Comparison of ENCODE assay signal across 18 cellular contexts in the genomic region with DNA sequence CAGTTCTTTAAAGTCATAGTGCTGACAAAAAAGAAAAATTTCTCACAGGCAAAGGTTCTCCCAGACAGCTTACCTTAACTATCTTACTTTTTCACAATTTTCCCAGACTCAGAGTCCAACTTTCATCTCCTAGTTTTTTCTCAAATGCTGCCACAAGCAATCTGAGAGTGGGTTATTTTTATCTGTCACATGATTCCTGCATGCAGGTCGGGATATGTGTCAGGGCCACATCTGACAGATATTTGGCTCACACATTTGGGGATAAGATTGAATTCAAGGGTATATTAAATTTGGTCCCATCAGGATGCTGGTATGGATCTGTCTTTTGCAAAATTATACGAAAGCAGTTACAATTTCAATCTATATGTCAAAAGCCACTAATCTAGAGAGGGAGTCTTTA. TPM values are rescaled to one million over a fixed set of nuclear protein-coding genes. Genes with fewer than 3 reads are reported as not detected.
DNase-seq lines count a peak whose midpoint lies in the region; ATAC-seq and TF ChIP-seq lines count a peak whose summit lies in the region.
"Had no signal": no experiment of that assay in that cellular context is flagged by ENCODE, and none has a peak within 500 bp of the region (broad histone marks: within the 10 kb centered on the region; RNA-seq: fewer than 3 reads in every experiment).

No MANE protein-coding gene starts in this region.

- CTCF ChIA-PET in activated B cell treated with CpG ODN at 0.5 μM for 24 hours (lab: Charles Lee) = no interaction called here

- H3K4me1 Mint-ChIP-seq in activated B cell treated with CpG ODN at 0.5 μM for 24 hours (peaks cover 64% of the 10 kb centered on the region), osteocyte (ENCODE audit: unreplicated experiment) (peaks cover 13% of the 10 kb centered on the region)
- H3K4me1 Mint-ChIP-seq in activated naive CD8-positive, alpha-beta T cell treated with anti-CD3 and anti-CD28 coated beads for 36 hours = peaks cover 17% of the 10 kb centered on the region

- no peak for DNase-seq in activated B cell treated with CpG ODN at 0.5 μM for 24 hours
- DNase-seq in left ventricle myocardium inferior = no peak
- DNase-seq in osteocyte (ENCODE audit: extremely low spot score, unreplicated experiment) = no peak
- no peak for DNase-seq in NCI-H2081 treated with DMSO at 0.1 percent for 48 hours (lab: John Stamatoyannopoulos, UW)
- DNase-seq in NCI-H226 = no peak
- no peak for DNase-seq in activated naive CD8-positive, alpha-beta T cell treated with anti-CD3 and anti-CD28 coated beads for 36 hours
- DNase-seq: Caco-2, DMS53, GOT3, KBM-7, NCI-H1417 treated with DMSO at 0.1 percent for 48 hours, NCI-H1930, NCI-H510A, NCI-H774 had no signal

- H3K4me3 ChIP-seq in BLaER1 (no peak overlapping the region), left ventricle myocardium inferior (peak overlapping the region; percentile 14)
- H3K4me3 ChIP-seq: A549 had no signal

- no peak for ATAC-seq in activated B cell treated with CpG ODN at 0.5 μM for 24 hours (ENCODE audit: low read depth)
- no peak for ATAC-seq in activated CD4-positive, CD25-positive, alpha-beta regulatory T cell treated with anti-CD3 and anti-CD28 coated beads, Interleukin-2, amount 50 U/mL, for 24 hours
- ATAC-seq: A549 had no signal

- no peaks in the 10 kb centered on the region for H3K9me3 ChIP-seq in BLaER1
- H3K9me3 ChIP-seq in left ventricle myocardium inferior (replicated peaks) = no peaks in the 10 kb centered on the region
- H3K9me3 ChIP-seq: A549, Caco-2 had no signal

- H3K27me3 Mint-ChIP-seq in activated B cell treated with CpG ODN at 0.5 μM for 24 hours (no peaks in the 10 kb centered on the region), osteocyte (ENCODE audit: unreplicated experiment) (no peaks in the 10 kb centered on the region)
- no peaks in the 10 kb centered on the region for H3K27me3 Mint-ChIP-seq in activated naive CD8-positive, alpha-beta T cell treated with anti-CD3 and anti-CD28 coated beads for 36 hours

- H3K36me3 Mint-ChIP-seq in activated B cell treated with CpG ODN at 0.5 μM for 24 hours (ENCODE audit: low read depth) (peaks cover 7% of the 10 kb centered on the region), osteocyte (ENCODE audit: unreplicated experiment) (peaks cover 2% of the 10 kb centered on the region)
- peaks cover 5% of the 10 kb centered on the region for H3K36me3 Mint-ChIP-seq in activated naive CD8-positive, alpha-beta T cell treated with anti-CD3 and anti-CD28 coated beads for 36 hours

- peaks cover 10% of the 10 kb centered on the region; the same call in 1 of the 2 replicates for H4K20me1 ChIP-seq in BLaER1

- H3K36me3 ChIP-seq in BLaER1 = peaks cover 24% of the 10 kb centered on the region
- peaks cover 15% of the 10 kb centered on the region for H3K36me3 ChIP-seq in left ventricle myocardium inferior

- H3K27me3 ChIP-seq in BLaER1 (no peaks in the 10 kb centered on the region), left ventricle myocardium inferior (ENCODE audit: low read depth) (no peaks in the 10 kb centered on the region)

- H3K9me3 Mint-ChIP-seq in activated B cell treated with CpG ODN at 0.5 μM for 24 hours (no peaks in the 10 kb centered on the region), osteocyte (ENCODE audit: unreplicated experiment) (no peaks in the 10 kb centered on the region)
- H3K9me3 Mint-ChIP-seq in activated naive CD8-positive, alpha-beta T cell treated with anti-CD3 and anti-CD28 coated beads for 36 hours = no peaks in the 10 kb centered on the region

- peak overlapping the region; percentile 30 for H3K4me2 ChIP-seq in BLaER1
- H3K4me2 ChIP-seq: A549 had no signal

- TF ChIP-seq CTCF in activated B cell treated with CpG ODN at 0.5 μM for 24 hours (IDR thresholded peaks at IDR 0.05) (no peak), left ventricle myocardium inferior (IDR thresholded peaks at IDR 0.05; ENCODE audit: borderline replicate concordance) (no peak), osteocyte (IDR thresholded peaks at IDR 0.05) (no peak)

- H3K4me3 Mint-ChIP-seq in activated B cell treated with CpG ODN at 0.5 μM for 24 hours = no peak overlapping the region
- H3K4me3 Mint-ChIP-seq in osteocyte (ENCODE audit: unreplicated experiment) = no peak overlapping the region
- no peak overlapping the region for H3K4me3 Mint-ChIP-seq in activated naive CD8-positive, alpha-beta T cell treated with anti-CD3 and anti-CD28 coated beads for 36 hours

- no peak overlapping the region; the same call in 1 of the 2 replicates for H3K27ac ChIP-seq in BLaER1
- H3K27ac ChIP-seq in left ventricle myocardium inferior (replicated peaks) = peak overlapping the region; percentile 73
- H3K27ac ChIP-seq: A549, RWPE1 had no signal

- no peak overlapping the region for H3K9ac ChIP-seq in BLaER1

- H3K27ac Mint-ChIP-seq in activated B cell treated with CpG ODN at 0.5 μM for 24 hours (peak overlapping the region; percentile 36), osteocyte (ENCODE audit: unreplicated experiment) (peak overlapping the region; percentile 48)
- H3K27ac Mint-ChIP-seq in activated naive CD8-positive, alpha-beta T cell treated with anti-CD3 and anti-CD28 coated beads for 36 hours = no peak overlapping the region

- H3K4me1 ChIP-seq in BLaER1 = peaks cover 72% of the 10 kb centered on the region
- peaks cover 83% of the 10 kb centered on the region for H3K4me1 ChIP-seq in left ventricle myocardium inferior

- POLR2A ChIA-PET in activated B cell treated with CpG ODN at 0.5 μM for 24 hours (lab: Charles Lee) = interaction anchor here (0.6 kb wide), 1 partner anchor 122 kb away, joined by 5 read pairs; no protein-coding TSS in a partner anchor

- intact Hi-C loops in activated B cell treated with CpG ODN at 0.5 μM for 24 hours (cut with micrococcal nuclease) = loop anchor here (5.0 kb wide), 2 partner anchors 33 to 52 kb away; partner anchors contain the start of gene SMIM29
- intact Hi-C loops in left ventricle myocardium inferior (cut with micrococcal nuclease) = no loop called here

RNA-seq across cellular contexts. Expression of gene SMIM29, which starts 50.1 kb away (rescaled TPM):
- total RNA-seq in activated B cell treated with CpG ODN at 0.5 μM for 24 hours (25.8 and 27.7 TPM in 2 replicates), left ventricle myocardium inferior (27.1 TPM), osteocyte (23.2 and 23.4 TPM in 2 replicates)
- 10 to 100 TPM; 13.1 to 14.2 TPM for total RNA-seq in activated naive CD8-positive, alpha-beta T cell treated with anti-CD3 and anti-CD28 coated beads for 36 hours
